ENCODE assay signal across 9 cellular contexts in genomic region chr1:44785501-44786137, GRCh38. TPM values are rescaled to one million over a fixed set of nuclear protein-coding genes. Genes with fewer than 3 reads are reported as not detected.
DNase-seq lines count a peak whose midpoint lies in the region; ATAC-seq and TF ChIP-seq lines count a peak whose summit lies in the region.
"Had no signal": no experiment of that assay in that cellular context is flagged by ENCODE, and none has a peak within 500 bp of the region (broad histone marks: within the 10 kb centered on the region; RNA-seq: fewer than 3 reads in every experiment).

No MANE protein-coding gene starts in this region.

- intact Hi-C loops in activated CD4-positive, alpha-beta memory T cell treated with anti-CD3 and anti-CD28 coated beads for 36 hours (cut with micrococcal nuclease), result loop anchor here (2.0 to 5.0 kb wide), 3 partner anchors 37 to 707 kb away; partner anchors contain the start of genes RNU5D-1 and TESK2

- peak; percentile 16 for ATAC-seq in GM21723 (IDR thresholded peaks at IDR 0.05; ENCODE audit: unreplicated experiment)
- no peak for ATAC-seq in HG03108 (IDR thresholded peaks at IDR 0.05; ENCODE audit: unreplicated experiment)

- POLR2A ChIA-PET in activated CD4-positive, alpha-beta memory T cell treated with anti-CD3 and anti-CD28 coated beads for 36 hours (lab: Charles Lee), result interaction anchor here (0.8 to 8.4 kb wide), 7 partner anchors 10 to 225 kb away, joined by 3 to 70 read pairs (median 7); partner anchors contain the start of genes HECTD3, RNU5D-1 and RPS8

- H3K36me3 ChIP-seq in hepatocyte (replicated peaks; ENCODE audit: insufficient read depth, low read depth) (no peaks in the 10 kb centered on the region), skeletal muscle satellite cell (ENCODE audit: insufficient read depth, low read length) (peaks cover 10% of the 10 kb centered on the region)

- H3K79me2 ChIP-seq in hepatocyte, result no peaks in the 10 kb centered on the region

- H3K9me3 Mint-ChIP-seq in activated CD4-positive, alpha-beta memory T cell treated with anti-CD3 and anti-CD28 coated beads for 36 hours, result no peaks in the 10 kb centered on the region

- WGBS in hepatocyte (ENCODE audit: low lambda C conversion rate, missing lambda C conversion rate), result 36% methylated on average over 11 of the region's 11 CpGs

- H3K9me3 ChIP-seq in hepatocyte (ENCODE audit: low read depth) (no peaks in the 10 kb centered on the region), skeletal muscle satellite cell (replicated peaks; ENCODE audit: low read length) (no peaks in the 10 kb centered on the region)

- peak overlapping the region; percentile 96 for H3K4me2 ChIP-seq in hepatocyte
- H3K4me2 ChIP-seq in skeletal muscle satellite cell (ENCODE audit: low read length), result peak overlapping the region; percentile 96

- H3K36me3 Mint-ChIP-seq in activated CD4-positive, alpha-beta memory T cell treated with anti-CD3 and anti-CD28 coated beads for 36 hours, result peaks cover 17% of the 10 kb centered on the region

- H3K4me1 ChIP-seq in hepatocyte (ENCODE audit: insufficient read depth) (peaks cover 21% of the 10 kb centered on the region), skeletal muscle satellite cell (ENCODE audit: control insufficient read depth, insufficient read depth, low read length) (peaks cover 24% of the 10 kb centered on the region)

- no peak for DNase-seq in activated CD4-positive, alpha-beta memory T cell treated with anti-CD3 and anti-CD28 coated beads for 36 hours
- DNase-seq in hepatocyte (ENCODE audit: low spot score) (no peak), middle frontal gyrus (ENCODE audit: extremely low spot score, low spot score) (no peak), NOMO-1 (lab: John Stamatoyannopoulos, UW; ENCODE audit: unreplicated experiment in 2 of 2) (no peak)
- DNase-seq in activated effector memory CD4-positive, alpha-beta T cell treated with anti-CD3 and anti-CD28 coated beads, Interleukin-2, amount 50 U/mL, for 16 hours, result no peak

- CTCF ChIA-PET in activated CD4-positive, alpha-beta memory T cell treated with anti-CD3 and anti-CD28 coated beads for 36 hours (lab: Charles Lee), result interaction anchor here (0.8 to 5.3 kb wide), 9 partner anchors 10 to 706 kb away, joined by 4 to 32 read pairs (median 7); partner anchors contain the start of genes BTBD19, HECTD3, PLK3 and RPS8

- no peak overlapping the region for H3K4me3 ChIP-seq in hepatocyte
- peak overlapping the region; percentile 70 for H3K4me3 ChIP-seq in skeletal muscle satellite cell (ENCODE audit: low read length)

- peak overlapping the region; percentile 47 for H3K27ac Mint-ChIP-seq in activated CD4-positive, alpha-beta memory T cell treated with anti-CD3 and anti-CD28 coated beads for 36 hours

- H3K9ac ChIP-seq in skeletal muscle satellite cell (ENCODE audit: low read depth, low read length), result peak overlapping the region; percentile 22

- H3K9me2 ChIP-seq in hepatocyte (replicated peaks; ENCODE audit: insufficient read depth), result no peaks in the 10 kb centered on the region

- TF ChIP-seq CTCF in hepatocyte (IDR thresholded peaks at IDR 0.05; ENCODE audit: poor library complexity), result no peak

- peaks cover 33% of the 10 kb centered on the region for H3K4me1 Mint-ChIP-seq in activated CD4-positive, alpha-beta memory T cell treated with anti-CD3 and anti-CD28 coated beads for 36 hours (ENCODE audit: low read depth)

- peak overlapping the region; percentile 73 for H3K4me3 Mint-ChIP-seq in activated CD4-positive, alpha-beta memory T cell treated with anti-CD3 and anti-CD28 coated beads for 36 hours

- no peaks in the 10 kb centered on the region for H3K27me3 Mint-ChIP-seq in activated CD4-positive, alpha-beta memory T cell treated with anti-CD3 and anti-CD28 coated beads for 36 hours

- no peaks in the 10 kb centered on the region for H3K27me3 ChIP-seq in hepatocyte
- H3K27me3 ChIP-seq in skeletal muscle satellite cell (ENCODE audit: control insufficient read depth, insufficient read depth, low read length), result no peaks in the 10 kb centered on the region

- no peaks in the 10 kb centered on the region for H4K20me1 ChIP-seq in hepatocyte (ENCODE audit: insufficient read depth, poor library complexity, severe bottlenecking)

- H2AFZ ChIP-seq in hepatocyte, result no peak overlapping the region

- no peak overlapping the region for H3K27ac ChIP-seq in hepatocyte

RNA-seq across cellular contexts. Expression of gene BEST4, which starts 2.4 kb away (rescaled TPM):
- 1 to 10 TPM; 1.1 to 1.3 TPM for total RNA-seq in activated CD4-positive, alpha-beta memory T cell treated with anti-CD3 and anti-CD28 coated beads for 36 hours
- total RNA-seq in hepatocyte, result 0.72 and 0.83 TPM in 2 replicates
- 0.48 and 2.2 TPM in 2 replicates for polyA plus RNA-seq in hepatocyte
- 0.25 TPM in 1 of 2 replicates, not detected in the other for total RNA-seq in skeletal muscle satellite cell (2012; rRNA removed)
- total RNA-seq: SK-MEL-5 had no signal

RNA-seq across cellular contexts. Expression of gene RPS8, which starts 10.3 kb away (rescaled TPM):
- 1,000 to 10,000 TPM; 2,983 to 3,047 TPM for total RNA-seq in activated CD4-positive, alpha-beta memory T cell treated with anti-CD3 and anti-CD28 coated beads for 36 hours
- 2,179 and 2,550 TPM in 2 replicates for total RNA-seq in hepatocyte
- 481 and 503 TPM in 2 replicates for polyA plus RNA-seq in hepatocyte
- 1,645 and 2,137 TPM in 2 replicates for total RNA-seq in skeletal muscle satellite cell (2012; rRNA removed)

RNA-seq across cellular contexts. Expression of gene PLK3, which starts 14.6 kb away (rescaled TPM):
- total RNA-seq in activated CD4-positive, alpha-beta memory T cell treated with anti-CD3 and anti-CD28 coated beads for 36 hours, result 10 to 100 TPM; 80.2 to 87.9 TPM
- total RNA-seq in hepatocyte, result 8.9 and 18.2 TPM in 2 replicates
- 38.7 and 40.1 TPM in 2 replicates for polyA plus RNA-seq in hepatocyte
- 25.1 and 31.4 TPM in 2 replicates for total RNA-seq in skeletal muscle satellite cell (2012; rRNA removed)

RNA-seq across cellular contexts. Expression of gene DYNLT4, which starts 21.5 kb away (rescaled TPM):
- under 1 TPM; 0.40 to 0.41 TPM for total RNA-seq in activated CD4-positive, alpha-beta memory T cell treated with anti-CD3 and anti-CD28 coated beads for 36 hours
- total RNA-seq in hepatocyte, result 0.30 and 1.6 TPM in 2 replicates
- polyA plus RNA-seq in hepatocyte, result 2.2 and 3.0 TPM in 2 replicates
- not detected in 2 replicates for total RNA-seq in skeletal muscle satellite cell (2012; rRNA removed)
- total RNA-seq: SK-MEL-5 had no signal

RNA-seq across cellular contexts. Expression of gene BTBD19, which starts 22.7 kb away (rescaled TPM):
- total RNA-seq in activated CD4-positive, alpha-beta memory T cell treated with anti-CD3 and anti-CD28 coated beads for 36 hours, result 10 to 100 TPM; 35.2 to 38.6 TPM
- total RNA-seq in hepatocyte, result 4.8 and 5.5 TPM in 2 replicates
- polyA plus RNA-seq in hepatocyte, result 16.8 and 20.6 TPM in 2 replicates
- total RNA-seq in skeletal muscle satellite cell (2012; rRNA removed), result 3.5 and 3.7 TPM in 2 replicates
- total RNA-seq: SK-MEL-5 had no signal
